In the genomic region with DNA sequence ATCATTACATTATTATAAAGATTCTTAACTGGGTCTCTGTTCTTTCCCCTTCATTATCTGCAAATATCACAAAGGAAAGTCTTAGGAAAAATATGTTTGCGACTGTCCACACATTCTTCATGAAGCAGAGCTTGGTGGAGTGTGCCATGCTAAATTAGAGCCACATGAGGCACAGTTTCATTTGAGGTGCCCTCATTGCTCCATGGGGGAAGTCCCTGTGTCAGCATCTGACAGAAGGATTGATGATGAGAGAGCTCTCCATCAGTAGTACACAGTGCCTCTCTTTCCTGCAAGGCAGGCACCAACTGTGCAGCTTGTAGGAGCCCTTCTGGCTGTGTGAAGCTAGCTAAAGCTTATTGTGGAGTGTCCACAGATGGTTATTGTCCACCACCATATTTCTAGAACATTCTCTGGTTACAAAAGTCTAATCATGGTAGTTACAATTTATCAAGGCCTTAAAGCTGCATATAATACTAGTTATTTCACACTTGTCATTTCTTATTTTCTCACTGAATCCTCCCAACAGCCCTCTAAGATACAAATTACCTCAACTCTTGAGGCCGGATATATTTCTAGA, we compare ENCODE assay signal across 9 cellular contexts.
DNase-seq lines count a peak whose midpoint lies in the region; ATAC-seq and TF ChIP-seq lines count a peak whose summit lies in the region.
"Had no signal": no experiment of that assay in that cellular context is flagged by ENCODE, and none has a peak within 500 bp of the region (broad histone marks: within the 10 kb centered on the region; RNA-seq: fewer than 3 reads in every experiment).

No MANE protein-coding gene starts in this region.

- peak; percentile 24 for TF ChIP-seq CTCF in GM12864 (IDR thresholded peaks at IDR 0.05; ENCODE audit: low read depth, low read length, missing control alignments)

- ATAC-seq in GM21367 (IDR thresholded peaks at IDR 0.05; ENCODE audit: unreplicated experiment) (peak; percentile 56), HG03558 (IDR thresholded peaks at IDR 0.05; ENCODE audit: extremely low read depth, unreplicated experiment) (peak; percentile 36)
- peak; percentile 77 for ATAC-seq in activated naive CD8-positive, alpha-beta T cell treated with anti-CD3 and anti-CD28 coated beads, Interleukin-2, amount 10 ng/mL, durations not matched to agents 7 days and 5 days (ENCODE audit: low read depth)
- ATAC-seq in stimulated activated naive CD8-positive, alpha-beta T cell treated with anti-CD3 and anti-CD28 coated beads, Interleukin-15, amount 100 ng/mL, for 72 hours, result peak; percentile 70

- peaks cover 9% of the 10 kb centered on the region for H3K27me3 Mint-ChIP-seq in activated naive CD8-positive, alpha-beta T cell treated with anti-CD3 and anti-CD28 coated beads, Interleukin-2, amount 10 ng/mL, durations not matched to agents 7 days and 5 days
- no peaks in the 10 kb centered on the region for H3K27me3 Mint-ChIP-seq in stimulated activated naive CD8-positive, alpha-beta T cell treated with anti-CD3 and anti-CD28 coated beads, Interleukin-15, amount 100 ng/mL, for 72 hours

- H3K4me1 Mint-ChIP-seq in activated naive CD8-positive, alpha-beta T cell treated with anti-CD3 and anti-CD28 coated beads, Interleukin-2, amount 10 ng/mL, durations not matched to agents 7 days and 5 days, result peaks cover 49% of the 10 kb centered on the region
- peaks cover 44% of the 10 kb centered on the region for H3K4me1 Mint-ChIP-seq in stimulated activated naive CD8-positive, alpha-beta T cell treated with anti-CD3 and anti-CD28 coated beads, Interleukin-15, amount 100 ng/mL, for 72 hours

- peaks cover 3% of the 10 kb centered on the region for H3K9me3 Mint-ChIP-seq in activated naive CD8-positive, alpha-beta T cell treated with anti-CD3 and anti-CD28 coated beads, Interleukin-2, amount 10 ng/mL, durations not matched to agents 7 days and 5 days
- H3K9me3 Mint-ChIP-seq in stimulated activated naive CD8-positive, alpha-beta T cell treated with anti-CD3 and anti-CD28 coated beads, Interleukin-15, amount 100 ng/mL, for 72 hours, result peaks cover 0 to 4% of the 10 kb centered on the region in 2 donors

- POLR2A ChIA-PET in activated naive CD8-positive, alpha-beta T cell treated with anti-CD3 and anti-CD28 coated beads, Interleukin-2, amount 10 ng/mL, durations not matched to agents 7 days and 5 days (lab: Charles Lee), result interaction anchor here (0.6 to 1.9 kb wide), 5 partner anchors 11 to 112 kb away, joined by 3 to 7 read pairs (median 3); partner anchors contain the start of gene TXN

- peak overlapping the region; percentile 88 for H3K27ac Mint-ChIP-seq in activated naive CD8-positive, alpha-beta T cell treated with anti-CD3 and anti-CD28 coated beads, Interleukin-2, amount 10 ng/mL, durations not matched to agents 7 days and 5 days
- peak overlapping the region in 1 of 2 donors; percentile 72 for H3K27ac Mint-ChIP-seq in stimulated activated naive CD8-positive, alpha-beta T cell treated with anti-CD3 and anti-CD28 coated beads, Interleukin-15, amount 100 ng/mL, for 72 hours

- H3K36me3 Mint-ChIP-seq in activated naive CD8-positive, alpha-beta T cell treated with anti-CD3 and anti-CD28 coated beads, Interleukin-2, amount 10 ng/mL, durations not matched to agents 7 days and 5 days, result peaks cover 10% of the 10 kb centered on the region

- DNase-seq in GM12864 (ENCODE audit: low read depth) (peak; percentile 53), T-helper 9 cell (no peak), NCI-H128 (lab: John Stamatoyannopoulos, UW; ENCODE audit: unreplicated experiment) (no peak), SK-N-DZ (ENCODE audit: low spot score) (no peak)
- DNase-seq in activated naive CD8-positive, alpha-beta T cell treated with anti-CD3 and anti-CD28 coated beads, Interleukin-2, amount 10 ng/mL, durations not matched to agents 7 days and 5 days, result no peak
- peak in 1 of 2 donors; percentile 43 for DNase-seq in stimulated activated naive CD8-positive, alpha-beta T cell treated with anti-CD3 and anti-CD28 coated beads, Interleukin-15, amount 100 ng/mL, for 72 hours

- no peak overlapping the region; the same call in 1 of the 2 replicates for H3K4me3 ChIP-seq in GM12864 (ENCODE audit: low read depth, low read length)
- H3K4me3 ChIP-seq: skin epidermis had no signal

- H3K4me3 Mint-ChIP-seq in activated naive CD8-positive, alpha-beta T cell treated with anti-CD3 and anti-CD28 coated beads, Interleukin-2, amount 10 ng/mL, durations not matched to agents 7 days and 5 days, result peak overlapping the region; percentile 76
- peak overlapping the region; percentile 28 to 53 for H3K4me3 Mint-ChIP-seq in stimulated activated naive CD8-positive, alpha-beta T cell treated with anti-CD3 and anti-CD28 coated beads, Interleukin-15, amount 100 ng/mL, for 72 hours
